1 cellular context compared by ENCODE assay signal in genomic region chr5:179821298-179822058, GRCh38.
TF ChIP-seq lines count a peak whose summit lies in the region.

No MANE protein-coding gene starts in this region.

TF ChIP-seq in HepG2, 621 proteins besides CTCF, POLR2A, EP300 and RAD21 (continued from another document and continues in another):
- peak; percentile 70 for TF ChIP-seq ZNF687 (CRISPR knock-in tag; IDR thresholded peaks at IDR 0.05)
- TF ChIP-seq ZMYM4 (CRISPR knock-in tag; IDR thresholded peaks at IDR 0.05) = peak; percentile 32; the same call in 1 of the 2 replicates
- peak; percentile 66 for TF ChIP-seq ARID4A (CRISPR knock-in tag; IDR thresholded peaks at IDR 0.05; ENCODE audit: borderline replicate concordance)
- TF ChIP-seq ZNF18 (CRISPR knock-in tag; IDR thresholded peaks at IDR 0.05; ENCODE audit: insufficient replicate concordance) = peak; percentile 70
- TF ChIP-seq NFKBIZ (CRISPR knock-in tag; IDR thresholded peaks at IDR 0.05) = no peak
- peak; percentile 86 for TF ChIP-seq RBFOX2 (IDR thresholded peaks at IDR 0.05; ENCODE audit: low read depth, low read length)
- TF ChIP-seq E2F2 (CRISPR knock-in tag; IDR thresholded peaks at IDR 0.05; ENCODE audit: borderline replicate concordance) = peak; percentile 41; the same call in 1 of the 2 replicates
- TF ChIP-seq FOSL2 (CRISPR knock-in tag; IDR thresholded peaks at IDR 0.05) = 0 out of 2 replicates have a peak, but pooled peaks have one; percentile 5
- TF ChIP-seq ZNF230 (CRISPR knock-in tag; IDR thresholded peaks at IDR 0.05) = no peak
- TF ChIP-seq ZNF780A (CRISPR knock-in tag; IDR thresholded peaks at IDR 0.05) = 0 out of 2 replicates have a peak, but pooled peaks have one; percentile 34
- no peak for TF ChIP-seq ZFY (CRISPR knock-in tag; IDR thresholded peaks at IDR 0.05)
- TF ChIP-seq BRCA1 (CRISPR knock-in tag; IDR thresholded peaks at IDR 0.05) = 0 out of 2 replicates have a peak, but pooled peaks have one; percentile 43
- TF ChIP-seq ZSCAN21 (CRISPR knock-in tag; IDR thresholded peaks at IDR 0.05; ENCODE audit: borderline replicate concordance) = no peak
- 0 out of 2 replicates have a peak, but pooled peaks have one; percentile 29 for TF ChIP-seq PRDM10 (CRISPR knock-in tag; IDR thresholded peaks at IDR 0.05; ENCODE audit: low read depth)
- no peak for TF ChIP-seq ZNF792 (CRISPR knock-in tag; IDR thresholded peaks at IDR 0.05)
- TF ChIP-seq MAZ (IDR thresholded peaks at IDR 0.05; ENCODE audit: borderline replicate concordance, low read depth, low read length) = peak; percentile 51; the same call in 1 of the 2 replicates
- TF ChIP-seq MAZ (CRISPR knock-in tag; IDR thresholded peaks at IDR 0.05; ENCODE audit: low read depth) = no peak; the same call in 1 of the 2 replicates
- TF ChIP-seq DMTF1 (CRISPR knock-in tag; IDR thresholded peaks at IDR 0.05) = no peak
- TF ChIP-seq NONO (IDR thresholded peaks at IDR 0.05) = no peak
- TF ChIP-seq NONO (CRISPR knock-in tag; conservative IDR thresholded peaks at IDR 0.05) = 0 out of 2 replicates have a peak, but pooled peaks have one; percentile 21
- no peak for TF ChIP-seq ZNF12 (CRISPR knock-in tag; IDR thresholded peaks at IDR 0.05)
- peak; percentile 27; the same call in 1 of the 2 replicates for TF ChIP-seq ZNF580 (CRISPR knock-in tag; IDR thresholded peaks at IDR 0.05; ENCODE audit: borderline replicate concordance, low read depth)
- TF ChIP-seq ZNF530 (CRISPR knock-in tag; IDR thresholded peaks at IDR 0.05; ENCODE audit: low read depth) = no peak
- 0 out of 2 replicates have a peak, but pooled peaks have one; percentile 22 for TF ChIP-seq SMYD3 (CRISPR knock-in tag; IDR thresholded peaks at IDR 0.05)
- peak; percentile 73; the same call in 1 of the 2 replicates for TF ChIP-seq NRL (CRISPR knock-in tag; IDR thresholded peaks at IDR 0.05; ENCODE audit: borderline replicate concordance)
- TF ChIP-seq TFAP4 (IDR thresholded peaks at IDR 0.05; ENCODE audit: borderline replicate concordance, low read depth) = no peak
- 0 out of 2 replicates have a peak, but pooled peaks have one; percentile 77 for TF ChIP-seq THAP8 (CRISPR knock-in tag; IDR thresholded peaks at IDR 0.05; ENCODE audit: borderline replicate concordance)
- TF ChIP-seq ZKSCAN5 (CRISPR knock-in tag; IDR thresholded peaks at IDR 0.05) = no peak
- peak; percentile 54; the same call in 1 of the 2 replicates for TF ChIP-seq TARDBP (CRISPR knock-in tag; IDR thresholded peaks at IDR 0.05)
- TF ChIP-seq BRF2 (CRISPR knock-in tag; IDR thresholded peaks at IDR 0.05) = no peak
- no peak for TF ChIP-seq AGO1 (IDR thresholded peaks at IDR 0.05; ENCODE audit: low read depth, low read length, poor library complexity, severe bottlenecking)
- TF ChIP-seq KDM5A (IDR thresholded peaks at IDR 0.05; ENCODE audit: borderline replicate concordance, low read length) = peak; percentile 64; the same call in 1 of the 2 replicates
- 0 out of 2 replicates have a peak, but pooled peaks have one; percentile 11 for TF ChIP-seq ZNF746 (CRISPR knock-in tag; IDR thresholded peaks at IDR 0.05)
- 0 out of 2 replicates have a peak, but pooled peaks have one; percentile 13 for TF ChIP-seq RARA (CRISPR knock-in tag; IDR thresholded peaks at IDR 0.05)
- peak; percentile 71 for TF ChIP-seq ZNF883 (CRISPR knock-in tag; IDR thresholded peaks at IDR 0.05; ENCODE audit: not compliant biosample characterization)
